8 cellular contexts compared by ENCODE assay signal in the genomic region with DNA sequence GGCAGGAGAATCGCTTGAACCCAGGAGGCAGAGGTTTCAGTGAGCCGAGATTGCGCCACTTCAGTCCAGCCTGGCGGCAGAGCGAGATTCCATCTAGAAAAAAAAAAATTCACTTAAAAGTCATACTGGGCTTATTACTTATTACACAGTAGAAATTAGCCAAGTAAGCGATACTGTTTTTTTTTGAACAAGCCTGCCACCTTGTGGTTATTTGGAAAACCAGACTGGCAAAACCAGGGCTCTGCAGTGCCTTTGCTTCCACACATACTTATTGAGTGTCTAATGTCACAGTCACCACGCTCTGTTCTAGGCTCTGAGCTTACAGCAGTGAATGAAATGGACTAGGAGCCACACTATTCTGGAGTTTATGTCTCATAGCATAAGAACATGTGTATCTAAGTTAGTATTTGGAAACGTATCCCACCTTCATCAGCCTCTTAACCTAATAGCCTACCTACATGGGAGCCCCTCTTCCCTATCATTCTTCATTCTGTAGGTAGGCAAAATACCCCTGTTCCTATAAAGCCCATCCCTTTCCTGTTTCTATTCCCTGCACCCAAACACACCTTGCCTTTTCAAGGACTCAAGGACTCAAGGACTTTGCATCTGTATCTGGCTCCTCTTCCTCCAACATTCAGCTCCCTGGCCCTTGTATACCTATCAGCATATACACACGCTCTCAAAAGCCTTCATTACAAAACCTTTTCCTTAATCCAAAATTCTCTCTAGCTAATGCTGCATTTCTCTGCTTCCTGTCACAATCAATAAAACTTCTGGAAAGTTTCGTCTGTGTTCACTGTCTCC. TPM values are rescaled to one million over a fixed set of nuclear protein-coding genes. Genes with fewer than 3 reads are reported as not detected.
A peak's percentile ranks its signal among the peaks of the same experiment; 100 is the strongest.
DNase-seq lines count a peak whose midpoint lies in the region; ATAC-seq and TF ChIP-seq lines count a peak whose summit lies in the region.

No MANE protein-coding gene starts in this region.

- CTCF ChIA-PET in activated naive CD4-positive, alpha-beta T cell treated with anti-CD3 and anti-CD28 coated beads for 36 hours (lab: Charles Lee) = interaction anchor here (0.5 to 1.9 kb wide), 8 partner anchors 13 to 1042 kb away, joined by 3 to 6 read pairs (median 4); no protein-coding TSS in a partner anchor

- peak in 1 of 2 donors; percentile 18 for DNase-seq in activated naive CD4-positive, alpha-beta T cell treated with anti-CD3 and anti-CD28 coated beads, Interleukin-2, amount 50 U/mL, for 72 hours (ENCODE audit: low spot score in 2 of 2)
- no peak for DNase-seq in activated naive CD4-positive, alpha-beta T cell treated with anti-CD3 and anti-CD28 coated beads for 36 hours
- DNase-seq in NCI-H1694 (lab: John Stamatoyannopoulos, UW) = peak; percentile 64
- DNase-seq in SW480 (ENCODE audit: low spot score) = peak; percentile 84
- peak; percentile 68 to 86 for DNase-seq in foreskin fibroblast
- DNase-seq in ovary = peak in 2 of 5 donors; percentile 19 to 26

- H3K36me3 Mint-ChIP-seq in activated naive CD4-positive, alpha-beta T cell treated with anti-CD3 and anti-CD28 coated beads, Interleukin-2, amount 50 U/mL, for 72 hours = no peaks in the 10 kb centered on the region
- no peaks in the 10 kb centered on the region for H3K36me3 Mint-ChIP-seq in activated naive CD4-positive, alpha-beta T cell treated with anti-CD3 and anti-CD28 coated beads for 36 hours (ENCODE audit: low read depth)

- no peaks in the 10 kb centered on the region for H3K4me1 ChIP-seq in ovary (ENCODE audit: insufficient read depth)

- no peak overlapping the region for H3K27ac Mint-ChIP-seq in activated naive CD4-positive, alpha-beta T cell treated with anti-CD3 and anti-CD28 coated beads, Interleukin-2, amount 50 U/mL, for 72 hours
- H3K27ac Mint-ChIP-seq in activated naive CD4-positive, alpha-beta T cell treated with anti-CD3 and anti-CD28 coated beads for 36 hours = no peak overlapping the region

- TF ChIP-seq CTCF in foreskin fibroblast (IDR thresholded peaks at IDR 0.05; ENCODE audit: low read depth, low read length) (peak; percentile 55), ovary (IDR thresholded peaks at IDR 0.05) (peak; percentile 29 to 56 (median 48))

- no peak overlapping the region for H3K4me3 Mint-ChIP-seq in activated naive CD4-positive, alpha-beta T cell treated with anti-CD3 and anti-CD28 coated beads for 36 hours

- H3K27ac ChIP-seq in ovary = no peak overlapping the region

- H3K4me3 ChIP-seq in foreskin fibroblast (ENCODE audit: low read depth in 1 of 2, low read length in 2 of 2) (no peak overlapping the region), ovary (no peak overlapping the region)

- no peaks in the 10 kb centered on the region for H3K36me3 ChIP-seq in ovary

- H3K4me1 Mint-ChIP-seq in activated naive CD4-positive, alpha-beta T cell treated with anti-CD3 and anti-CD28 coated beads for 36 hours (ENCODE audit: low read depth) = no peaks in the 10 kb centered on the region

- 15 to 22% (median 17%) methylated on average over 10 of the region's 10 CpGs for WGBS in ovary, 3 donors

- peak; percentile 37 to 64 for ATAC-seq in activated naive CD4-positive, alpha-beta T cell treated with anti-CD3 and anti-CD28 coated beads, Interleukin-2, amount 50 U/mL, for 72 hours
- peak; percentile 90 for ATAC-seq in HG02759 (IDR thresholded peaks at IDR 0.05; ENCODE audit: unreplicated experiment)
- no peak for ATAC-seq in GM21381 (IDR thresholded peaks at IDR 0.05; ENCODE audit: unreplicated experiment)

- TF ChIP-seq EP300 in ovary (IDR thresholded peaks at IDR 0.05) = no peak

- H3K27me3 ChIP-seq in ovary = no peaks in the 10 kb centered on the region

- intact Hi-C loops in activated naive CD4-positive, alpha-beta T cell treated with anti-CD3 and anti-CD28 coated beads for 36 hours (cut with micrococcal nuclease) = loop anchor here (1.0 kb wide), 1 partner anchor 412 kb away; no protein-coding TSS in a partner anchor
- intact Hi-C loops in ovary (cut with DNase I) = loop anchor here in 3 of 4 donors (2.0 to 10.0 kb wide), 4 partner anchors 413 to 719 kb away; no protein-coding TSS in a partner anchor

- H3K9me3 ChIP-seq in ovary = no peaks in the 10 kb centered on the region

- peaks cover 0 to 1% of the 10 kb centered on the region in 2 donors for H3K9me3 Mint-ChIP-seq in activated naive CD4-positive, alpha-beta T cell treated with anti-CD3 and anti-CD28 coated beads, Interleukin-2, amount 50 U/mL, for 72 hours
- H3K9me3 Mint-ChIP-seq in activated naive CD4-positive, alpha-beta T cell treated with anti-CD3 and anti-CD28 coated beads for 36 hours = no peaks in the 10 kb centered on the region

- no peak for TF ChIP-seq POLR2A in ovary (IDR thresholded peaks at IDR 0.05)

- H3K27me3 Mint-ChIP-seq in activated naive CD4-positive, alpha-beta T cell treated with anti-CD3 and anti-CD28 coated beads for 36 hours (ENCODE audit: low read depth) = peaks cover 18% of the 10 kb centered on the region

RNA-seq across cellular contexts. Expression of gene BASP1, which starts 13.9 kb away (rescaled TPM):
- under 1 TPM; 0.16 to 0.76 TPM for total RNA-seq in activated naive CD4-positive, alpha-beta T cell treated with anti-CD3 and anti-CD28 coated beads, Interleukin-2, amount 50 U/mL, for 72 hours
- total RNA-seq in activated naive CD4-positive, alpha-beta T cell treated with anti-CD3 and anti-CD28 coated beads for 36 hours = under 1 TPM; 0.62 to 0.94 TPM
- 10 to 100 TPM; 18.0 to 59.5 (median 38.3) TPM for total RNA-seq in ovary
- 10 to 100 TPM; 39.5 to 59.1 TPM for polyA plus RNA-seq in ovary

Comparison
In these comparisons a context has a peak if more than half of its experiments do, and no peak if none do; other contexts are left out.
1. RNA of gene BASP1, which starts 13.9 kb away (total RNA-seq): 18.0 to 59.5 TPM in ovary; 0.62 to 0.94 TPM in activated naive CD4-positive, alpha-beta T cell treated with anti-CD3 and anti-CD28 coated beads for 36 hours and 0.16 to 0.76 TPM in activated naive CD4-positive, alpha-beta T cell treated with anti-CD3 and anti-CD28 coated beads, Interleukin-2, amount 50 U/mL, for 72 hours; every median in the first group is over 4 times any median in the second.